In genomic region chr6:45377555-45378323, GRCh38 we compare ENCODE assay signal across 1 cellular context.
A peak's percentile ranks its signal among the peaks of the same experiment; 100 is the strongest.
TF ChIP-seq lines count a peak whose summit lies in the region.

SUPT3H (minus strand) TSS chr6:45377934.

TF ChIP-seq in K562, 482 proteins besides CTCF, POLR2A, EP300 and RAD21 (continued from another document and continues in another):
- TF ChIP-seq ARID4B (CRISPR knock-in tag; IDR thresholded peaks at IDR 0.05) (peak; percentile 41), ZNF347 (CRISPR knock-in tag; IDR thresholded peaks at IDR 0.05; ENCODE audit: low read depth) (no peak), ZNF551 (CRISPR knock-in tag; IDR thresholded peaks at IDR 0.05) (no peak), NRF1 (conservative IDR thresholded peaks at IDR 0.05 in 1 of 2, IDR thresholded peaks at IDR 0.05 in 1 of 2) (peak; percentile 96), ZNF253 (CRISPR knock-in tag; conservative IDR thresholded peaks at IDR 0.05) (no peak), ZBTB9 (CRISPR knock-in tag; IDR thresholded peaks at IDR 0.05) (no peak), ZNF274 (IDR thresholded peaks at IDR 0.05; ENCODE audit: borderline replicate concordance, low read depth, low read length) (peak; percentile 60; the same call in 1 of the 2 replicates), NCOR1 (IDR thresholded peaks at IDR 0.05) (peak; percentile 26; the same call in 1 of the 2 replicates), GTF2F1 (IDR thresholded peaks at IDR 0.05; ENCODE audit: low read depth, low read length) (peak; percentile 87; the same call in 1 of the 2 replicates), ETS1 (conservative IDR thresholded peaks at IDR 0.05; ENCODE audit: control insufficient read depth, low read depth, low read length) (peak; percentile 93), PRPF4 (IDR thresholded peaks at IDR 0.05; ENCODE audit: insufficient read depth, low read depth, low read length, poor library complexity, severe bottlenecking) (peak; percentile 24), MECOM (CRISPR knock-in tag; IDR thresholded peaks at IDR 0.05) (no peak), ZNF740 (CRISPR knock-in tag; IDR thresholded peaks at IDR 0.05) (peak; percentile 99), ZNF740 (tag; IDR thresholded peaks at IDR 0.05) (peak in 1 of 2 experiments; percentile 95; a peak in 2 of 4 replicates), C11orf30 (IDR thresholded peaks at IDR 0.05; ENCODE audit: low read depth) (0 out of 2 replicates have a peak, but pooled peaks have one; percentile 22), ELF4 (CRISPR knock-in tag; IDR thresholded peaks at IDR 0.05) (no peak), ZNF766 (CRISPR knock-in tag; conservative IDR thresholded peaks at IDR 0.05) (peak; percentile 80), POLR2H (tag; IDR thresholded peaks at IDR 0.05; ENCODE audit: low read depth) (peak; percentile 92), PRDM10 (IDR thresholded peaks at IDR 0.05; ENCODE audit: partially characterized antibody) (peak; percentile 14), E2F3 (CRISPR knock-in tag; IDR thresholded peaks at IDR 0.05) (peak; percentile 41; the same call in 1 of the 2 replicates), THAP12 (CRISPR knock-in tag; IDR thresholded peaks at IDR 0.05) (peak; percentile 93), MEF2A (IDR thresholded peaks at IDR 0.05; ENCODE audit: control insufficient read depth, low read depth, low read length) (0 out of 2 replicates have a peak, but pooled peaks have one; percentile 5), CTBP1 (IDR thresholded peaks at IDR 0.05; ENCODE audit: borderline replicate concordance) (peak; percentile 92), TRIM25 (IDR thresholded peaks at IDR 0.05; ENCODE audit: borderline replicate concordance) (no peak), ATF1 (CRISPR knock-in tag; IDR thresholded peaks at IDR 0.05) (no peak), ATF1 (tag; IDR thresholded peaks at IDR 0.05) (peak; percentile 86), ARID1B (IDR thresholded peaks at IDR 0.05) (0 out of 2 replicates have a peak, but pooled peaks have one; percentile 66), ZNF644 (tag; IDR thresholded peaks at IDR 0.05; ENCODE audit: low read depth) (peak; percentile 62; the same call in 1 of the 2 replicates), NR0B1 (IDR thresholded peaks at IDR 0.05; ENCODE audit: partially characterized antibody) (no peak)
